In genomic region chr19:2783781-2784145, GRCh38 we compare ENCODE assay signal across 8 cellular contexts. TPM values are rescaled to one million over a fixed set of nuclear protein-coding genes. Genes with fewer than 3 reads are reported as not detected.
DNase-seq lines count a peak whose midpoint lies in the region; ATAC-seq and TF ChIP-seq lines count a peak whose summit lies in the region.

No MANE protein-coding gene starts in this region.

- peak overlapping the region; percentile 73 for H3K27ac ChIP-seq in AG04450 (ENCODE audit: low read depth, low read length)
- H3K27ac ChIP-seq in IMR-90 (ENCODE audit: insufficient read depth, low read length), result no peak overlapping the region
- H3K27ac ChIP-seq in breast epithelium, result peak overlapping the region; percentile 93 to 97

- H3K9me3 ChIP-seq in AG04450 (ENCODE audit: control insufficient read depth, insufficient read depth, low read length) (peaks cover 5% of the 10 kb centered on the region; the same call in 1 of the 2 replicates), IMR-90 (ENCODE audit: control insufficient read depth, insufficient read depth, low read length) (no peaks in the 10 kb centered on the region), breast epithelium (no peaks in the 10 kb centered on the region)

- DNase-seq in AG04450 (ENCODE audit: low read depth, low spot score) (no peak), IMR-90 (no peak), breast epithelium (ENCODE audit: low spot score in 2 of 2) (no peak), naive B cell (no peak), NCI-H774 (lab: John Stamatoyannopoulos, UW) (no peak)

- peak overlapping the region; percentile 75 to 94 (median 90) for H3K4me3 Mint-ChIP-seq in naive B cell

- H3K18ac ChIP-seq in IMR-90 (ENCODE audit: low read depth, low read length), result no peak overlapping the region

- no peak overlapping the region for H3K9ac ChIP-seq in IMR-90 (ENCODE audit: low read depth, low read length)

- no CpG with 5 or more reads among the region's 7 CpGs for WGBS in IMR-90 (ENCODE audit: extremely low coverage in 2 of 2, insufficient read length in 1 of 2), 2 experiments

- POLR2A ChIA-PET in AG04450 (lab: Yijun Ruan, JAX), result interaction anchor here (0.5 to 0.9 kb wide), 2 partner anchors 61 to 625 kb away, joined by 3 read pairs; no protein-coding TSS in a partner anchor
- POLR2A ChIA-PET in IMR-90 (lab: Charles Lee; ENCODE audit: unreplicated experiment), result no interaction called here

- 0 out of 3 replicates have a peak overlapping the region, but pooled peaks have one; percentile 2 for H2BK15ac ChIP-seq in IMR-90 (ENCODE audit: low read depth, low read length)

- no peaks in the 10 kb centered on the region for H3K9me3 Mint-ChIP-seq in naive B cell

- peak overlapping the region; percentile 42; the same call in 1 of the 2 replicates for H3K4ac ChIP-seq in IMR-90 (ENCODE audit: low read depth, low read length)

- intact Hi-C loops in IMR-90 (cut with micrococcal nuclease) (loop anchor here (2.0 kb wide), 1 partner anchor 43 kb away; the partner anchor contains the start of gene SLC39A3), breast epithelium (cut with DNase I; ENCODE audit: low total_unique reads) (loop anchor here (5.0 kb wide), 1 partner anchor 1536 kb away; the partner anchor contains the start of gene MIDN)

- peak overlapping the region; percentile 94 for H2AFZ ChIP-seq in IMR-90 (replicated peaks; ENCODE audit: low read length, poor library complexity)

- H3K4me2 ChIP-seq in IMR-90 (ENCODE audit: low read depth, low read length), result peak overlapping the region; percentile 71; the same call in 1 of the 2 replicates

- CTCF ChIA-PET in AG04450 (lab: Charles Lee), result interaction anchor here (1.0 kb wide), 1 partner anchor 13 kb away, joined by 3 read pairs; no protein-coding TSS in a partner anchor
- CTCF ChIA-PET in IMR-90 (lab: Yijun Ruan, JAX), result interaction anchor here (0.6 kb wide), 2 partner anchors 48 to 168 kb away, joined by 3 read pairs; no protein-coding TSS in a partner anchor

- H3K9me1 ChIP-seq in IMR-90 (ENCODE audit: insufficient read depth, low read length), result no peaks in the 10 kb centered on the region

- H3K36me3 ChIP-seq in IMR-90 (ENCODE audit: control insufficient read depth, insufficient read depth, low read length) (no peaks in the 10 kb centered on the region), breast epithelium (no peaks in the 10 kb centered on the region)

- H3K4me1 ChIP-seq in IMR-90 (ENCODE audit: control insufficient read depth, insufficient read depth, low read length) (peaks cover 4% of the 10 kb centered on the region; the same call in 1 of the 2 replicates), breast epithelium (peaks cover 5 to 19% of the 10 kb centered on the region in 2 donors)

- no peak overlapping the region for H3K14ac ChIP-seq in IMR-90 (replicated peaks; ENCODE audit: low read depth, low read length)

- H3K27me3 ChIP-seq in AG04450 (ENCODE audit: control insufficient read depth, insufficient read depth, low read length), result no peaks in the 10 kb centered on the region
- H3K27me3 ChIP-seq in IMR-90 (ENCODE audit: control insufficient read depth, insufficient read depth, low read length), result no peaks in the 10 kb centered on the region
- no peaks in the 10 kb centered on the region for H3K27me3 ChIP-seq in breast epithelium

- H3K23ac ChIP-seq in IMR-90 (ENCODE audit: low read depth, low read length), result no peak overlapping the region

- no peak overlapping the region for H4K5ac ChIP-seq in IMR-90 (ENCODE audit: low read depth, low read length)

- H2BK5ac ChIP-seq in IMR-90 (ENCODE audit: low read depth, low read length, poor library complexity, severe bottlenecking), result peak overlapping the region; percentile 20

- H2AK5ac ChIP-seq in IMR-90 (ENCODE audit: low read depth, low read length), result no peak overlapping the region; the same call in 1 of the 2 replicates

- H4K20me1 ChIP-seq in IMR-90 (ENCODE audit: insufficient read depth, low read length), result peaks cover 42% of the 10 kb centered on the region

- peaks cover 17 to 68% of the 10 kb centered on the region in 2 experiments for H3K79me1 ChIP-seq in IMR-90 (ENCODE audit: low read depth in 1 of 2, low read length in 2 of 2)

- H3K27me3 Mint-ChIP-seq in naive B cell, result no peaks in the 10 kb centered on the region

- peak overlapping the region; percentile 50 to 96 for H4K8ac ChIP-seq in IMR-90 (ENCODE audit: low read depth in 2 of 2, low read length in 2 of 2)

- BruUV-seq in IMR-90 (replicated peaks; lab: Mats Ljungman, UMichigan), result no TSS peak

- no peak for ATAC-seq in IMR-90 (ENCODE audit: low read depth)
- no peak for ATAC-seq in naive B cell (ENCODE audit: low read depth in 2 of 2)
- no peak for ATAC-seq in HG03457 (IDR thresholded peaks at IDR 0.05; ENCODE audit: unreplicated experiment)
- ATAC-seq in HG02840 (IDR thresholded peaks at IDR 0.05; ENCODE audit: low FRiP score, unreplicated experiment), result no peak
- ATAC-seq in GM18511 (IDR thresholded peaks at IDR 0.05; ENCODE audit: unreplicated experiment), result no peak

- H3K36me3 Mint-ChIP-seq in naive B cell, result peaks cover 0 to 5% of the 10 kb centered on the region in 2 donors

- TF ChIP-seq CTCF in AG04450 (IDR thresholded peaks at IDR 0.05; ENCODE audit: low read depth, low read length) (no peak), IMR-90 (conservative IDR thresholded peaks at IDR 0.05; ENCODE audit: low read depth, low read length) (no peak), breast epithelium (IDR thresholded peaks at IDR 0.05) (no peak)

- no peak overlapping the region for H2BK120ac ChIP-seq in IMR-90 (ENCODE audit: low read depth, low read length)

- TF ChIP-seq POLR2A in IMR-90 (IDR thresholded peaks at IDR 0.05; ENCODE audit: low read depth, low read length), result no peak
- TF ChIP-seq POLR2A in breast epithelium (IDR thresholded peaks at IDR 0.05), result no peak

- H2BK20ac ChIP-seq in IMR-90 (ENCODE audit: low read depth, low read length), result no peak overlapping the region

- dilution Hi-C loops in IMR-90 (cut with HindIII; ENCODE audit: low sequenced_read_pairs, unreplicated experiment), result no loop called here

- no peak overlapping the region for H2AK9ac ChIP-seq in IMR-90 (replicated peaks; ENCODE audit: low read depth, low read length, poor library complexity)

- no peak for TF ChIP-seq RAD21 in IMR-90 (IDR thresholded peaks at IDR 0.05; ENCODE audit: low read length)

- peaks cover 17 to 75% (median 45%) of the 10 kb centered on the region in 3 donors for H3K4me1 Mint-ChIP-seq in naive B cell

- in situ Hi-C loops in IMR-90 (cut with MboI; ENCODE audit: low sequenced_read_pairs), result no loop called here

- H3K4me3 ChIP-seq in AG04450 (ENCODE audit: low read depth, low read length) (peak overlapping the region; percentile 40), IMR-90 (ENCODE audit: insufficient read depth, low read depth, low read length) (no peak overlapping the region; the same call in 1 of the 2 replicates), breast epithelium (peak overlapping the region in 2 of 3 donors; percentile 88 to 89)

- H3K27ac Mint-ChIP-seq in naive B cell, result peak overlapping the region; percentile 91 to 99 (median 98)

- H3K56ac ChIP-seq in IMR-90 (ENCODE audit: extremely low read depth, insufficient read depth, low read length), result no peak overlapping the region

- peak overlapping the region; percentile 46; the same call in 1 of the 2 replicates for H4K91ac ChIP-seq in IMR-90 (ENCODE audit: insufficient read depth, low read depth, low read length)

TF ChIP-seq in IMR-90, 13 proteins besides CTCF, POLR2A, EP300 and RAD21 (continues in another document):
- no peak for TF ChIP-seq MXI1 (IDR thresholded peaks at IDR 0.05; ENCODE audit: borderline replicate concordance, low read depth, low read length)

RNA-seq across cellular contexts. Expression of gene SGTA, which starts 0.7 kb away (rescaled TPM):
- polyA plus RNA-seq in AG04450 (2011; rRNA removed), result 44.0 and 56.5 TPM in 2 replicates
- polyA minus RNA-seq in AG04450 (2011; rRNA and poly(A)+ RNA removed), result 21.4 and 30.9 TPM in 2 replicates
- total RNA-seq in IMR-90 (2012; rRNA removed), result 17.4 and 20.6 TPM in 2 replicates
- polyA plus RNA-seq in IMR-90 (2012; rRNA removed), result 72.9 and 89.7 TPM in 2 replicates
- 87.9 and 139 TPM in 2 replicates for polyA plus RNA-seq in IMR-90 (2012; cell fraction: cytosol; rRNA removed)
- polyA plus RNA-seq in IMR-90 (2012; cell fraction: nucleus; rRNA removed; ENCODE audit: low replicate concordance), result 60.8 and 101 TPM in 2 replicates
- 10 to 100 TPM; 40.3 to 45.2 (median 42.1) TPM for total RNA-seq in breast epithelium
- 10 to 100 TPM; 18.6 to 38.7 (median 26.3) TPM for polyA plus RNA-seq in naive B cell (ENCODE audit: low read depth in 6 of 6)

RNA-seq across cellular contexts. Expression of gene THOP1, which starts 1.5 kb away (rescaled TPM):
- polyA plus RNA-seq in AG04450 (2011; rRNA removed) (35.4 and 45.6 TPM in 2 replicates), IMR-90 (2012; rRNA removed) (91.9 and 110 TPM in 2 replicates), naive B cell (ENCODE audit: low read depth in 6 of 6) (10 to 100 TPM; 22.4 to 42.2 (median 38.5) TPM)
- 49.8 and 54.4 TPM in 2 replicates for polyA minus RNA-seq in AG04450 (2011; rRNA and poly(A)+ RNA removed)
- total RNA-seq in IMR-90 (2012; rRNA removed) (57.5 and 62.8 TPM in 2 replicates), breast epithelium (10 to 100 TPM; 26.2 to 40.0 (median 39.1) TPM)
- polyA plus RNA-seq in IMR-90 (2012; cell fraction: cytosol; rRNA removed), result 95.4 and 118 TPM in 2 replicates
- 119 and 345 TPM in 2 replicates for polyA plus RNA-seq in IMR-90 (2012; cell fraction: nucleus; rRNA removed; ENCODE audit: low replicate concordance)

RNA-seq across cellular contexts. Expression of gene ZNF554, which starts 35.9 kb away (rescaled TPM):
- polyA plus RNA-seq in AG04450 (2011; rRNA removed), result 1.8 and 2.0 TPM in 2 replicates
- 3.0 and 3.8 TPM in 2 replicates for polyA minus RNA-seq in AG04450 (2011; rRNA and poly(A)+ RNA removed)
- total RNA-seq in IMR-90 (2012; rRNA removed), result 1.9 and 3.0 TPM in 2 replicates
- polyA plus RNA-seq in IMR-90 (2012; rRNA removed), result 1.2 and 1.5 TPM in 2 replicates
- polyA plus RNA-seq in IMR-90 (2012; cell fraction: cytosol; rRNA removed), result 0.54 and 0.78 TPM in 2 replicates
- 2.1 and 5.2 TPM in 2 replicates for polyA plus RNA-seq in IMR-90 (2012; cell fraction: nucleus; rRNA removed; ENCODE audit: low replicate concordance)
- total RNA-seq in breast epithelium, result 10 to 100 TPM in 1 of 3 donors, 1 to 10 TPM in 2; 2.1 to 10.4 (median 7.5) TPM
- 1 to 10 TPM in 5 of 6 donors, under 1 TPM in 1; 0.70 to 6.3 (median 3.0) TPM for polyA plus RNA-seq in naive B cell (ENCODE audit: low read depth in 6 of 6)

RNA-seq across cellular contexts. Expression of gene SLC39A3, which starts 43.9 kb away (rescaled TPM):
- 27.9 and 37.4 TPM in 2 replicates for polyA plus RNA-seq in AG04450 (2011; rRNA removed)
- 25.9 and 36.0 TPM in 2 replicates for polyA minus RNA-seq in AG04450 (2011; rRNA and poly(A)+ RNA removed)
- 12.4 and 12.8 TPM in 2 replicates for total RNA-seq in IMR-90 (2012; rRNA removed)
- polyA plus RNA-seq in IMR-90 (2012; rRNA removed), result 38.2 and 45.1 TPM in 2 replicates
- polyA plus RNA-seq in IMR-90 (2012; cell fraction: cytosol; rRNA removed), result 47.7 and 51.5 TPM in 2 replicates
- polyA plus RNA-seq in IMR-90 (2012; cell fraction: nucleus; rRNA removed; ENCODE audit: low replicate concordance), result 12.3 and 24.3 TPM in 2 replicates
- total RNA-seq in breast epithelium, result 10 to 100 TPM; 23.8 to 36.1 (median 27.2) TPM
- polyA plus RNA-seq in naive B cell (ENCODE audit: low read depth in 6 of 6), result 10 to 100 TPM; 56.2 to 88.7 (median 60.5) TPM

RNA-seq across cellular contexts. Expression of gene ZNF555, which starts 57.5 kb away (rescaled TPM):
- polyA plus RNA-seq in AG04450 (2011; rRNA removed) (6.2 and 7.1 TPM in 2 replicates), IMR-90 (2012; rRNA removed) (1.6 and 2.8 TPM in 2 replicates), naive B cell (ENCODE audit: low read depth in 6 of 6) (1 to 10 TPM; 1.8 to 6.7 (median 4.5) TPM)
- polyA minus RNA-seq in AG04450 (2011; rRNA and poly(A)+ RNA removed), result 8.8 and 12.2 TPM in 2 replicates
- total RNA-seq in IMR-90 (2012; rRNA removed) (6.4 and 9.7 TPM in 2 replicates), breast epithelium (10 to 100 TPM in 1 of 3 donors, 1 to 10 TPM in 2; 4.6 to 10.7 (median 7.5) TPM)
- polyA plus RNA-seq in IMR-90 (2012; cell fraction: cytosol; rRNA removed), result 0.31 and 0.58 TPM in 2 replicates
- polyA plus RNA-seq in IMR-90 (2012; cell fraction: nucleus; rRNA removed; ENCODE audit: low replicate concordance), result 0.36 and 2.9 TPM in 2 replicates
